17 cellular contexts compared by ENCODE assay signal in genomic region chr5:150075806-150076205, GRCh38. TPM values are rescaled to one million over a fixed set of nuclear protein-coding genes. Genes with fewer than 3 reads are reported as not detected.
DNase-seq lines count a peak whose midpoint lies in the region; ATAC-seq, FAIRE-seq and TF ChIP-seq lines count a peak whose summit lies in the region.
"Had no signal": no experiment of that assay in that cellular context is flagged by ENCODE, and none has a peak within 500 bp of the region (broad histone marks: within the 10 kb centered on the region; RNA-seq: fewer than 3 reads in every experiment).

No MANE protein-coding gene starts in this region.

- no peaks in the 10 kb centered on the region for H3K36me3 ChIP-seq in H7 (replicated peaks; ENCODE audit: control insufficient read depth, insufficient read depth, low read length)

- no peak overlapping the region for H3K27ac Mint-ChIP-seq in activated CD8-positive, alpha-beta memory T cell treated with anti-CD3 and anti-CD28 coated beads, Interleukin-2, amount 10 ng/mL, durations not matched to agents 7 days and 5 days
- H3K27ac Mint-ChIP-seq: activated CD4-positive, alpha-beta memory T cell treated with anti-CD3 and anti-CD28 coated beads, Interleukin-2, amount 10 ng/mL, durations not matched to agents 7 days and 5 days; CD8-positive, alpha-beta memory T cell had no signal

- H3K27me3 Mint-ChIP-seq in activated CD8-positive, alpha-beta memory T cell treated with anti-CD3 and anti-CD28 coated beads, Interleukin-2, amount 10 ng/mL, durations not matched to agents 7 days and 5 days = peaks cover 11% of the 10 kb centered on the region

- peak; percentile 38 for TF ChIP-seq CTCF in GM12864 (IDR thresholded peaks at IDR 0.05; ENCODE audit: low read depth, low read length, missing control alignments)

- no peaks in the 10 kb centered on the region for H3K27me3 ChIP-seq in H7 (ENCODE audit: control insufficient read depth, insufficient read depth, low read length)

- no peaks in the 10 kb centered on the region for H3K4me1 Mint-ChIP-seq in activated CD8-positive, alpha-beta memory T cell treated with anti-CD3 and anti-CD28 coated beads, Interleukin-2, amount 10 ng/mL, durations not matched to agents 7 days and 5 days
- H3K4me1 Mint-ChIP-seq: activated CD4-positive, alpha-beta memory T cell treated with anti-CD3 and anti-CD28 coated beads, Interleukin-2, amount 10 ng/mL, durations not matched to agents 7 days and 5 days; CD8-positive, alpha-beta memory T cell had no signal

- H3K9me3 Mint-ChIP-seq in activated CD8-positive, alpha-beta memory T cell treated with anti-CD3 and anti-CD28 coated beads, Interleukin-2, amount 10 ng/mL, durations not matched to agents 7 days and 5 days (ENCODE audit: low read depth) = no peaks in the 10 kb centered on the region
- H3K9me3 Mint-ChIP-seq: activated CD4-positive, alpha-beta memory T cell treated with anti-CD3 and anti-CD28 coated beads, Interleukin-2, amount 10 ng/mL, durations not matched to agents 7 days and 5 days; CD8-positive, alpha-beta memory T cell had no signal

- no peak overlapping the region for H3K4me3 Mint-ChIP-seq in activated CD8-positive, alpha-beta memory T cell treated with anti-CD3 and anti-CD28 coated beads, Interleukin-2, amount 10 ng/mL, durations not matched to agents 7 days and 5 days
- H3K4me3 Mint-ChIP-seq: activated CD4-positive, alpha-beta memory T cell treated with anti-CD3 and anti-CD28 coated beads, Interleukin-2, amount 10 ng/mL, durations not matched to agents 7 days and 5 days; CD8-positive, alpha-beta memory T cell had no signal

- CTCF ChIA-PET in activated CD8-positive, alpha-beta memory T cell treated with anti-CD3 and anti-CD28 coated beads, Interleukin-2, amount 10 ng/mL, durations not matched to agents 7 days and 5 days (lab: Charles Lee) = interaction anchor here (1.2 kb wide), 1 partner anchor 33 kb away, joined by 3 read pairs; no protein-coding TSS in a partner anchor

- no peak for FAIRE-seq in RCC 7860 (lab: Jason Lieb, UNC)
- FAIRE-seq: bronchial epithelial cell, keratinocyte had no signal

- DNase-seq in GM12864 (ENCODE audit: low read depth) (no peak), H7 (peak; percentile 51), mesenteric fat pad (ENCODE audit: low spot score) (peak; percentile 45), RCC 7860 (ENCODE audit: low spot score) (no peak)
- peak; percentile 29 for DNase-seq in activated CD8-positive, alpha-beta memory T cell treated with anti-CD3 and anti-CD28 coated beads, Interleukin-2, amount 10 ng/mL, durations not matched to agents 7 days and 5 days
- DNase-seq: activated CD4-positive, alpha-beta memory T cell treated with anti-CD3 and anti-CD28 coated beads, Interleukin-2, amount 10 ng/mL, durations not matched to agents 7 days and 5 days; activated naive CD4-positive, alpha-beta T cell treated with anti-CD3 and anti-CD28 coated beads, Interleukin-2, amount 50 U/mL, for 16 hours; CD8-positive, alpha-beta memory T cell; glutamatergic neuron; NCI-H1436; NCI-H524 had no signal

- peak; percentile 23 for ATAC-seq in activated CD8-positive, alpha-beta memory T cell treated with anti-CD3 and anti-CD28 coated beads, Interleukin-2, amount 10 ng/mL, durations not matched to agents 7 days and 5 days
- ATAC-seq in HG02588 (IDR thresholded peaks at IDR 0.05; ENCODE audit: unreplicated experiment) (no peak), GM19452 (IDR thresholded peaks at IDR 0.05; ENCODE audit: unreplicated experiment) (no peak), HG02852 (IDR thresholded peaks at IDR 0.05; ENCODE audit: unreplicated experiment) (no peak)

- no peaks in the 10 kb centered on the region for H3K36me3 Mint-ChIP-seq in activated CD8-positive, alpha-beta memory T cell treated with anti-CD3 and anti-CD28 coated beads, Interleukin-2, amount 10 ng/mL, durations not matched to agents 7 days and 5 days
- H3K36me3 Mint-ChIP-seq: CD8-positive, alpha-beta memory T cell had no signal

- H3K4me3 ChIP-seq in GM12864 (ENCODE audit: low read depth, low read length) (no peak overlapping the region), H7 (ENCODE audit: insufficient read depth, low read depth, low read length) (no peak overlapping the region)
- H3K4me3 ChIP-seq: skin epidermis had no signal

RNA-seq across cellular contexts. Expression of gene CSF1R, which starts 10.5 kb away (rescaled TPM):
- not detected in 2 replicates for total RNA-seq in H7 (2014; rRNA removed; shearing (Covaris generic))
- under 1 TPM in 1 of 2 experiments, not detected in 1; 0.26 TPM for total RNA-seq in activated CD8-positive, alpha-beta memory T cell treated with anti-CD3 and anti-CD28 coated beads, Interleukin-2, amount 10 ng/mL, durations not matched to agents 7 days and 5 days
- total RNA-seq in mesenteric fat pad = 58.6 TPM
- total RNA-seq: bronchial epithelial cell had no signal

Comparison
In these comparisons a context has a peak if more than half of its experiments do, and no peak if none do; other contexts are left out.
1. DNase-seq: peak in H7 (single experiment), activated CD8-positive, alpha-beta memory T cell treated with anti-CD3 and anti-CD28 coated beads, Interleukin-2, amount 10 ng/mL, durations not matched to agents 7 days and 5 days (single experiment) and mesenteric fat pad (single experiment); none in GM12864 (single experiment) and RCC 7860 (single experiment).
2. RNA of gene CSF1R, which starts 10.5 kb away (total RNA-seq): 58.6 TPM in mesenteric fat pad (single experiment); 0.26 TPM in activated CD8-positive, alpha-beta memory T cell treated with anti-CD3 and anti-CD28 coated beads, Interleukin-2, amount 10 ng/mL, durations not matched to agents 7 days and 5 days and not detected in H7; every median in the first group is over 10 times any median in the second.